ENCODE assay signal across 31 cellular contexts in genomic region chr3:170432416-170432815, GRCh38. TPM values are rescaled to one million over a fixed set of nuclear protein-coding genes. Genes with fewer than 3 reads are reported as not detected.
"Had no signal": no experiment of that assay in that cellular context is flagged by ENCODE, and none has a peak within 500 bp of the region (broad histone marks: within the 10 kb centered on the region; RNA-seq: fewer than 3 reads in every experiment).

No MANE protein-coding gene starts in this region.

- H3K27ac ChIP-seq: adrenal gland, brain microvascular endothelial cell, foreskin keratinocyte, gastrocnemius medialis had no signal

- H3K36me3 ChIP-seq: gastrocnemius medialis had no signal

- H3K4me3 Mint-ChIP-seq: activated CD4-positive, alpha-beta memory T cell treated with anti-CD3 and anti-CD28 coated beads for 36 hours; activated CD4-positive, alpha-beta T cell treated with anti-CD3 and anti-CD28 coated beads for 36 hours; activated CD4-positive, alpha-beta T cell treated with anti-CD3 and anti-CD28 coated beads, Interleukin-2, amount 10 ng/mL, durations not matched to agents 24 days and 14 days; activated CD8-positive, alpha-beta memory T cell treated with anti-CD3 and anti-CD28 coated beads, Interleukin-2, amount 10 ng/mL, durations not matched to agents 7 days and 5 days; activated CD8-positive, alpha-beta T cell treated with anti-CD3 and anti-CD28 coated beads, Interleukin-2, amount 10 ng/mL, durations not matched to agents 7 days and 5 days; activated naive CD4-positive, alpha-beta T cell treated with anti-CD3 and anti-CD28 coated beads for 36 hours; activated naive CD4-positive, alpha-beta T cell treated with anti-CD3 and anti-CD28 coated beads, Interleukin-2, amount 50 U/mL, for 24 hours; activated naive CD8-positive, alpha-beta T cell treated with anti-CD3 and anti-CD28 coated beads for 36 hours; activated naive CD8-positive, alpha-beta T cell treated with anti-CD3 and anti-CD28 coated beads, Interleukin-2, amount 50 U/mL, for 24 hours; activated T-helper 1 cell treated with anti-CD3 and anti-CD28 coated beads, Interleukin-12 subunit alpha, Interleukin-12 subunit beta, Interleukin-2, Interleukin-4 antibody, amounts not matched to agents 30 ng/mL and 10 ng/mL and 1 ng/mL, durations not matched to agents 14 hours and 24 hours and 36 hours; central memory CD8-positive, alpha-beta T cell; endodermal cell; T-helper 17 cell; T-helper 2 cell treated with Interferon-gamma antibody and Interleukin-4, amounts not matched to agents 5 μg/mL and 100 μg/mL, for 36 hours had no signal

- H3K27me3 Mint-ChIP-seq: activated CD4-positive, alpha-beta T cell treated with anti-CD3 and anti-CD28 coated beads for 36 hours; activated naive CD4-positive, alpha-beta T cell treated with anti-CD3 and anti-CD28 coated beads, Interleukin-2, amount 50 U/mL, for 24 hours; T-helper 17 cell had no signal

- H3K9me3 ChIP-seq: adrenal gland, gastrocnemius medialis had no signal

- H3K27me3 ChIP-seq: adrenal gland, brain microvascular endothelial cell, foreskin keratinocyte, gastrocnemius medialis had no signal

- H3K27ac Mint-ChIP-seq: activated CD4-positive, alpha-beta memory T cell treated with anti-CD3 and anti-CD28 coated beads for 36 hours; activated CD4-positive, alpha-beta T cell treated with anti-CD3 and anti-CD28 coated beads for 36 hours; activated CD4-positive, alpha-beta T cell treated with anti-CD3 and anti-CD28 coated beads, Interleukin-2, amount 10 ng/mL, durations not matched to agents 24 days and 14 days; activated CD8-positive, alpha-beta memory T cell treated with anti-CD3 and anti-CD28 coated beads, Interleukin-2, amount 10 ng/mL, durations not matched to agents 7 days and 5 days; activated CD8-positive, alpha-beta T cell treated with anti-CD3 and anti-CD28 coated beads, Interleukin-2, amount 10 ng/mL, durations not matched to agents 7 days and 5 days; activated naive CD4-positive, alpha-beta T cell treated with anti-CD3 and anti-CD28 coated beads for 36 hours; activated naive CD4-positive, alpha-beta T cell treated with anti-CD3 and anti-CD28 coated beads, Interleukin-2, amount 50 U/mL, for 24 hours; activated naive CD8-positive, alpha-beta T cell treated with anti-CD3 and anti-CD28 coated beads for 36 hours; activated naive CD8-positive, alpha-beta T cell treated with anti-CD3 and anti-CD28 coated beads, Interleukin-2, amount 50 U/mL, for 24 hours; activated T-helper 1 cell treated with anti-CD3 and anti-CD28 coated beads, Interleukin-12 subunit alpha, Interleukin-12 subunit beta, Interleukin-2, Interleukin-4 antibody, amounts not matched to agents 30 ng/mL and 10 ng/mL and 1 ng/mL, durations not matched to agents 14 hours and 24 hours and 36 hours; activated T-helper 2 cell treated with anti-CD3 and anti-CD28 coated beads, Interferon-gamma antibody, Interleukin-2, Interleukin-4, amounts not matched to agents 10 μg/mL and 5 μg/mL and 100 μg/mL, durations not matched to agents 14 hours and 24 hours and 36 hours; endodermal cell; T-helper 17 cell; T-helper 2 cell treated with Interferon-gamma antibody and Interleukin-4, amounts not matched to agents 5 μg/mL and 100 μg/mL, for 36 hours had no signal

- H3K9me3 Mint-ChIP-seq: activated CD4-positive, alpha-beta memory T cell treated with anti-CD3 and anti-CD28 coated beads for 36 hours; activated CD4-positive, alpha-beta T cell treated with anti-CD3 and anti-CD28 coated beads, Interleukin-2, amount 10 ng/mL, durations not matched to agents 24 days and 14 days; activated naive CD4-positive, alpha-beta T cell treated with anti-CD3 and anti-CD28 coated beads for 36 hours; activated naive CD4-positive, alpha-beta T cell treated with anti-CD3 and anti-CD28 coated beads, Interleukin-2, amount 50 U/mL, for 24 hours; activated naive CD8-positive, alpha-beta T cell treated with anti-CD3 and anti-CD28 coated beads for 36 hours; activated naive CD8-positive, alpha-beta T cell treated with anti-CD3 and anti-CD28 coated beads, Interleukin-2, amount 50 U/mL, for 24 hours; activated T-helper 1 cell treated with anti-CD3 and anti-CD28 coated beads, Interleukin-12 subunit alpha, Interleukin-12 subunit beta, Interleukin-2, Interleukin-4 antibody, amounts not matched to agents 30 ng/mL and 10 ng/mL and 1 ng/mL, durations not matched to agents 14 hours and 24 hours and 36 hours; activated T-helper 2 cell treated with anti-CD3 and anti-CD28 coated beads, Interferon-gamma antibody, Interleukin-2, Interleukin-4, amounts not matched to agents 10 μg/mL and 5 μg/mL and 100 μg/mL, durations not matched to agents 14 hours and 24 hours and 36 hours; central memory CD8-positive, alpha-beta T cell; endodermal cell; T-helper 2 cell treated with Interferon-gamma antibody and Interleukin-4, amounts not matched to agents 5 μg/mL and 100 μg/mL, for 36 hours had no signal

- DNase-seq: activated CD4-positive, alpha-beta memory T cell treated with anti-CD3 and anti-CD28 coated beads for 36 hours; activated CD4-positive, alpha-beta T cell treated with anti-CD3 and anti-CD28 coated beads for 36 hours; activated CD4-positive, alpha-beta T cell treated with anti-CD3 and anti-CD28 coated beads, Interleukin-2, amount 10 ng/mL, durations not matched to agents 24 days and 14 days; activated CD4-positive, CD25-positive, alpha-beta regulatory T cell; activated CD4-positive, CD25-positive, alpha-beta regulatory T cell treated with anti-CD3 and anti-CD28 coated beads, Interleukin-2, amount 50 U/mL, for 72 hours; activated CD8-positive, alpha-beta memory T cell treated with anti-CD3 and anti-CD28 coated beads, Interleukin-2, amount 10 ng/mL, durations not matched to agents 7 days and 5 days; activated CD8-positive, alpha-beta memory T cell treated with anti-CD3 and anti-CD28 coated beads, Interleukin-2, amount 50 U/mL, for 4 hours; activated CD8-positive, alpha-beta T cell treated with anti-CD3 and anti-CD28 coated beads, Interleukin-2, amount 10 ng/mL, durations not matched to agents 7 days and 5 days; activated effector memory CD4-positive, alpha-beta T cell treated with anti-CD3 and anti-CD28 coated beads, Interleukin-2, amount 50 U/mL, for 16 hours; activated naive CD4-positive, alpha-beta T cell treated with anti-CD3 and anti-CD28 coated beads for 36 hours; activated naive CD8-positive, alpha-beta T cell treated with anti-CD3 and anti-CD28 coated beads for 36 hours; activated naive CD8-positive, alpha-beta T cell treated with anti-CD3 and anti-CD28 coated beads, Interleukin-2, amount 50 U/mL, for 24 hours; activated T-cell treated with anti-CD3 and anti-CD28 coated beads, Interleukin-2, amount 50 U/mL, for 1 hour; activated T-cell treated with anti-CD3 and anti-CD28 coated beads, Interleukin-2, amount 50 U/mL, for 48 hours; adrenal gland; amygdala; brain microvascular endothelial cell; cortex of kidney; effector memory CD4-positive, alpha-beta T cell; endodermal cell; foreskin keratinocyte; gastrocnemius medialis; glutamatergic neuron; T-helper 1 cell; T-helper 17 cell; T1000 had no signal

- H3K36me3 Mint-ChIP-seq: activated CD4-positive, alpha-beta memory T cell treated with anti-CD3 and anti-CD28 coated beads for 36 hours; activated naive CD4-positive, alpha-beta T cell treated with anti-CD3 and anti-CD28 coated beads, Interleukin-2, amount 50 U/mL, for 24 hours; activated naive CD8-positive, alpha-beta T cell treated with anti-CD3 and anti-CD28 coated beads for 36 hours had no signal

- H3K4me3 ChIP-seq: adrenal gland, gastrocnemius medialis had no signal

- H3K4me1 ChIP-seq: adrenal gland, foreskin keratinocyte, gastrocnemius medialis had no signal

RNA-seq across cellular contexts. Expression of gene CLDN11, which starts 13.7 kb away (rescaled TPM):
- total RNA-seq: activated CD4-positive, alpha-beta memory T cell treated with anti-CD3 and anti-CD28 coated beads for 36 hours; activated CD4-positive, alpha-beta T cell treated with anti-CD3 and anti-CD28 coated beads for 36 hours; activated CD4-positive, alpha-beta T cell treated with anti-CD3 and anti-CD28 coated beads, Interleukin-2, amount 10 ng/mL, durations not matched to agents 24 days and 14 days; activated CD8-positive, alpha-beta T cell treated with anti-CD3 and anti-CD28 coated beads, Interleukin-2, amount 10 ng/mL, durations not matched to agents 7 days and 5 days; activated naive CD4-positive, alpha-beta T cell treated with anti-CD3 and anti-CD28 coated beads for 36 hours; activated naive CD8-positive, alpha-beta T cell treated with anti-CD3 and anti-CD28 coated beads for 36 hours; activated T-helper 1 cell treated with anti-CD3 and anti-CD28 coated beads, Interleukin-12 subunit alpha, Interleukin-12 subunit beta, Interleukin-2, Interleukin-4 antibody, amounts not matched to agents 30 ng/mL and 10 ng/mL and 1 ng/mL, durations not matched to agents 14 hours and 24 hours and 36 hours; T-helper 17 cell had no signal
